ENCODE assay signal across 10 cellular contexts in the genomic region with DNA sequence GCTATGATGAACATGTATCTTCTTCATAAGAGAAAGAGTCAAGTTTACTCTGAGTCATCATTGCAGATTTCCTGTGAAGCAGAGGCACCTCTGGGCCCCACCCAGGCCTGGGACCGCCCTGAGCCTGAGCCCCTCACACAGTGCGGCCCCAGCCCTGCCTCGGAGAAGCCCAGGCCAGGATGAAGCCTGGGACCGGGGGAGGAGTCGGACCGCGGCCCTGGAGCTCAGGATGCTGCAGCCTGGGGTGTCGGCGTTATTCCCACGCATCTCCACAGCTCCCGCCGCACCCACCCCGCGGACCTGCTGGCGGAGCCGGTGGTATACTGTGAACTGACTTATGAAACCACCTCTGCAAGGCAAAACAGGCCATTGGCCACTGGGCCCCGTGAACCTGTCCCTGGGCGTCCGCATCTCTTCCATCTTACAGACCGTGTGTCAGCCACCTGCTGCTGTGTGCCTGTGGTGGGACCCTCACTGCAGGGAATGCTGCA. TPM values are rescaled to one million over a fixed set of nuclear protein-coding genes. Genes with fewer than 3 reads are reported as not detected.
DNase-seq lines count a peak whose midpoint lies in the region; ATAC-seq and TF ChIP-seq lines count a peak whose summit lies in the region.
"Had no signal": no experiment of that assay in that cellular context is flagged by ENCODE, and none has a peak within 500 bp of the region (broad histone marks: within the 10 kb centered on the region; RNA-seq: fewer than 3 reads in every experiment).

No MANE protein-coding gene starts in this region.

- H3K9me3 ChIP-seq in esophagus (ENCODE audit: control insufficient read depth in 2 of 2, insufficient read depth in 1 of 2, low read depth in 1 of 2, low read length in 1 of 2) (no peaks in the 10 kb centered on the region), vagina (no peaks in the 10 kb centered on the region)

- H3K4me3 ChIP-seq in esophagus (ENCODE audit: low read depth in 1 of 2, low read length in 2 of 2) (no peak overlapping the region), vagina (no peak overlapping the region)

- WGBS in esophagus, 2 donors: 73 to 81% methylated on average over 20 of the region's 20 CpGs

- H3K27me3 ChIP-seq in esophagus (ENCODE audit: control insufficient read depth in 1 of 2, insufficient read depth in 2 of 2, low read length in 2 of 2) (peaks cover 0 to 6% of the 10 kb centered on the region in 2 donors), vagina (no peaks in the 10 kb centered on the region)

- H3K27ac Mint-ChIP-seq in activated T-cell treated with anti-CD3 and anti-CD28 coated beads, Interleukin-2, amount 50 U/mL, for 24 hours: peak overlapping the region; percentile 22
- H3K27ac Mint-ChIP-seq in nephron: peak overlapping the region; percentile 82 to 92 (median 92)
- H3K27ac Mint-ChIP-seq: dendritic cell treated with granulocyte-macrophage colony-stimulating factor and Interleukin-4, amounts not matched to agents 40 ng/mL and 50 ng/mL, for 4 days had no signal

- TF ChIP-seq POLR2A in vagina (IDR thresholded peaks at IDR 0.05): no peak

- peak; percentile 40 for DNase-seq in activated T-cell treated with anti-CD3 and anti-CD28 coated beads, Interleukin-2, amount 50 U/mL, for 24 hours
- DNase-seq in activated T-cell treated with anti-CD3 and anti-CD28 coated beads for 4 hours (no peak), vagina (ENCODE audit: extremely low spot score in 2 of 2) (no peak), retina (no peak)
- DNase-seq: KBM-7 had no signal

- H3K9me3 Mint-ChIP-seq in activated T-cell treated with anti-CD3 and anti-CD28 coated beads, Interleukin-2, amount 50 U/mL, for 24 hours: no peaks in the 10 kb centered on the region
- H3K9me3 Mint-ChIP-seq in nephron: no peaks in the 10 kb centered on the region
- H3K9me3 Mint-ChIP-seq: dendritic cell treated with granulocyte-macrophage colony-stimulating factor and Interleukin-4, amounts not matched to agents 40 ng/mL and 50 ng/mL, for 4 days had no signal

- peak overlapping the region; percentile 25 to 27 for H3K27ac ChIP-seq in esophagus (ENCODE audit: low read depth in 2 of 2, low read length in 1 of 2)
- H3K27ac ChIP-seq in vagina: peak overlapping the region; percentile 97

- H3K4me1 ChIP-seq in esophagus (ENCODE audit: control insufficient read depth in 2 of 2, insufficient read depth in 2 of 2, low read length in 1 of 2) (peaks cover 0 to 15% of the 10 kb centered on the region in 2 donors), vagina (peaks cover 35% of the 10 kb centered on the region)

- intact Hi-C loops in vagina (cut with DNase I): loop anchor here (10.0 kb wide), 1 partner anchor 346 kb away; a partner anchor contains a TSS

- ATAC-seq in GM18520 (IDR thresholded peaks at IDR 0.05; ENCODE audit: unreplicated experiment) (no peak), GM19328 (IDR thresholded peaks at IDR 0.05; ENCODE audit: unreplicated experiment) (no peak)

- peaks cover 32% of the 10 kb centered on the region for H3K4me1 Mint-ChIP-seq in activated T-cell treated with anti-CD3 and anti-CD28 coated beads, Interleukin-2, amount 50 U/mL, for 24 hours (ENCODE audit: low read depth)
- peaks cover 33% of the 10 kb centered on the region for H3K4me1 Mint-ChIP-seq in nephron

- peaks cover 26% of the 10 kb centered on the region for H3K27me3 Mint-ChIP-seq in activated T-cell treated with anti-CD3 and anti-CD28 coated beads, Interleukin-2, amount 50 U/mL, for 24 hours
- peaks cover 11% of the 10 kb centered on the region for H3K27me3 Mint-ChIP-seq in nephron (ENCODE audit: low read depth)

- no peaks in the 10 kb centered on the region for H3K36me3 Mint-ChIP-seq in activated T-cell treated with anti-CD3 and anti-CD28 coated beads, Interleukin-2, amount 50 U/mL, for 24 hours (ENCODE audit: low read depth)
- H3K36me3 Mint-ChIP-seq in nephron (ENCODE audit: low read depth): no peaks in the 10 kb centered on the region

- H3K4me3 Mint-ChIP-seq in activated T-cell treated with anti-CD3 and anti-CD28 coated beads, Interleukin-2, amount 50 U/mL, for 24 hours: no peak overlapping the region
- H3K4me3 Mint-ChIP-seq in nephron: peak overlapping the region in 1 of 3 experiments; percentile 52
- H3K4me3 Mint-ChIP-seq: dendritic cell treated with granulocyte-macrophage colony-stimulating factor and Interleukin-4, amounts not matched to agents 40 ng/mL and 50 ng/mL, for 4 days had no signal

- H3K36me3 ChIP-seq in esophagus (ENCODE audit: control insufficient read depth in 2 of 2, insufficient read depth in 2 of 2, low read length in 1 of 2) (no peaks in the 10 kb centered on the region), vagina (no peaks in the 10 kb centered on the region)

- TF ChIP-seq CTCF in nephron (IDR thresholded peaks at IDR 0.05; ENCODE audit: unreplicated experiment in 3 of 3) (no peak), vagina (IDR thresholded peaks at IDR 0.05) (no peak)

RNA-seq across cellular contexts. Expression of a gene that starts 2.4 kb away (rescaled TPM):
- polyA plus RNA-seq in esophagus: 100 to 1,000 TPM; 105 to 123 TPM
- 520 TPM for total RNA-seq in vagina
